In genomic region chr3:39466988-39467387, GRCh38 we compare ENCODE assay signal across 33 cellular contexts. TPM values are rescaled to one million over a fixed set of nuclear protein-coding genes. Genes with fewer than 3 reads are reported as not detected.
"Had no signal": no experiment of that assay in that cellular context is flagged by ENCODE, and none has a peak within 500 bp of the region (broad histone marks: within the 10 kb centered on the region; RNA-seq: fewer than 3 reads in every experiment).

No MANE protein-coding gene starts in this region.

- H3K4me3 ChIP-seq: body of pancreas, breast epithelium, SJCRH30, SK-N-MC had no signal

- H3K4me1 ChIP-seq: body of pancreas, breast epithelium, SJCRH30 had no signal

- H3K27ac ChIP-seq: body of pancreas, breast epithelium, SJCRH30, SK-N-MC, WERI-Rb-1 had no signal

- H3K27me3 ChIP-seq: body of pancreas, breast epithelium, SJCRH30 had no signal

- H3K36me3 ChIP-seq: breast epithelium, SJCRH30, WERI-Rb-1 had no signal

- H3K9me3 ChIP-seq: body of pancreas, breast epithelium, SJCRH30 had no signal

- DNase-seq: activated CD4-positive, alpha-beta T cell treated with anti-CD3 and anti-CD28 coated beads for 1 hour; activated CD4-positive, alpha-beta T cell treated with anti-CD3 and anti-CD28 coated beads for 48 hours; activated CD4-positive, CD25-positive, alpha-beta regulatory T cell; activated CD8-positive, alpha-beta T cell treated with anti-CD3 and anti-CD28 coated beads for 36 hours; activated effector memory CD4-positive, alpha-beta T cell treated with anti-CD3 and anti-CD28 coated beads, Interleukin-2, amount 50 U/mL, for 16 hours; activated naive CD4-positive, alpha-beta T cell; activated naive CD4-positive, alpha-beta T cell treated with anti-CD3 and anti-CD28 coated beads, Interleukin-2, amount 50 U/mL, for 16 hours; activated naive CD8-positive, alpha-beta T cell treated with anti-CD3 and anti-CD28 coated beads for 36 hours; activated T-cell treated with anti-CD3 and anti-CD28 coated beads, Interleukin-2, amount 50 U/mL, for 1 hour; activated T-cell treated with anti-CD3 and anti-CD28 coated beads, Interleukin-2, amount 50 U/mL, for 72 hours; amniotic stem cell; body of pancreas; cerebellar nuclear complex; MM.1S; MV-4-11; NCI-H1092; NCI-H1436 treated with DMSO at 0.1 percent for 48 hours; NCI-H1694 treated with DMSO at 0.1 percent for 48 hours; NCI-H2029; NCI-H345; NCI-H524 treated with DMSO at 0.1 percent for 48 hours; SHP77; SJCRH30; T1000; WERI-Rb-1 had no signal

- ATAC-seq: activated CD8-positive, alpha-beta T cell treated with anti-CD3 and anti-CD28 coated beads for 36 hours; activated T-cell treated with anti-CD3 and anti-CD28 coated beads, Interleukin-2, amount 50 U/mL, for 72 hours; activated T-helper 17 cell treated with anti-CD3 and anti-CD28 coated beads, Interleukin-2, amount 50 U/mL, for 72 hours; body of pancreas; Panc1 had no signal

RNA-seq across cellular contexts. Expression of gene MOBP, which starts 0.5 kb away (rescaled TPM):
- total RNA-seq: activated CD8-positive, alpha-beta memory T cell treated with anti-CD3 and anti-CD28 coated beads for 36 hours; activated CD8-positive, alpha-beta T cell treated with anti-CD3 and anti-CD28 coated beads for 36 hours; activated naive CD8-positive, alpha-beta T cell treated with anti-CD3 and anti-CD28 coated beads for 36 hours; activated T-helper 17 cell treated with anti-CD3 and anti-CD28 coated beads, Interleukin-2, amount 50 U/mL, for 72 hours; body of pancreas; NCI-H460; RPMI7951; T-helper 1 cell treated with Interleukin-12 subunit alpha and Interleukin-12 subunit beta and Interleukin-4 antibody, amounts not matched to agents 30 ng/mL and 1 ng/mL, for 36 hours had no signal
